ENCODE assay signal across 8 cellular contexts in genomic region chr2:55616509-55617159, GRCh38. TPM values are rescaled to one million over a fixed set of nuclear protein-coding genes. Genes with fewer than 3 reads are reported as not detected.
DNase-seq lines count a peak whose midpoint lies in the region; ATAC-seq and TF ChIP-seq lines count a peak whose summit lies in the region.

No MANE protein-coding gene starts in this region.

- ATAC-seq in GM21528 (IDR thresholded peaks at IDR 0.05; ENCODE audit: low FRiP score, unreplicated experiment) (peak; percentile 23), body of pancreas (peak; percentile 33), GM21786 (IDR thresholded peaks at IDR 0.05; ENCODE audit: unreplicated experiment) (no peak)

- no peak for TF ChIP-seq RAD21 in Ishikawa (IDR thresholded peaks at IDR 0.05; ENCODE audit: low read depth)

- H3K9me3 ChIP-seq in SJCRH30 (replicated peaks), result no peaks in the 10 kb centered on the region
- H3K9me3 ChIP-seq in body of pancreas, result no peaks in the 10 kb centered on the region

- DNase-seq in Daoy (ENCODE audit: low read depth), result peak; percentile 59
- DNase-seq in SJCRH30, result peak; percentile 46 to 70
- DNase-seq in body of pancreas, result peak; percentile 50 to 73 (median 61)
- peak; percentile 43 for DNase-seq in iPS-NIHi11 (ENCODE audit: low spot score)
- peak; percentile 16 to 18 for DNase-seq in stimulated activated CD4-positive, alpha-beta T cell treated with anti-CD3 and anti-CD28 coated beads, Interleukin-2, amount 100 ng/mL, for 48 hours

- H3K27ac ChIP-seq in SJCRH30 (peak overlapping the region; percentile 94), body of pancreas (peak overlapping the region; percentile 90 to 98 (median 96))

- 0 to 1% methylated on average over 23 of the region's 23 CpGs for WGBS in body of pancreas, 2 donors

- H3K4me3 ChIP-seq in SJCRH30, result peak overlapping the region; percentile 91
- peak overlapping the region; percentile 78 to 97 for H3K4me3 ChIP-seq in body of pancreas

- H3K27me3 ChIP-seq in SJCRH30, result no peaks in the 10 kb centered on the region
- H3K27me3 ChIP-seq in body of pancreas, result no peaks in the 10 kb centered on the region

- H3K4me1 ChIP-seq in SJCRH30 (peaks cover 5% of the 10 kb centered on the region), body of pancreas (peaks cover 29% of the 10 kb centered on the region)

- no peak for TF ChIP-seq POLR2A in body of pancreas (IDR thresholded peaks at IDR 0.05)

- intact Hi-C loops in body of pancreas (cut with DNase I), result no loop called here

- TF ChIP-seq CTCF in body of pancreas (IDR thresholded peaks at IDR 0.05), result no peak

- no peak for TF ChIP-seq EP300 in Ishikawa (IDR thresholded peaks at IDR 0.05; ENCODE audit: borderline replicate concordance)

- H3K36me3 ChIP-seq in SJCRH30, result peaks cover 34% of the 10 kb centered on the region
- H3K36me3 ChIP-seq in body of pancreas (replicated peaks in 1 of 2; ENCODE audit: insufficient read depth in 1 of 2, low read depth in 2 of 2), result peaks cover 0 to 5% of the 10 kb centered on the region in 2 donors

TF ChIP-seq in Ishikawa, 13 proteins besides CTCF, POLR2A, EP300 and RAD21:
- peak; percentile 6; the same call in 1 of the 2 replicates for TF ChIP-seq MAX (IDR thresholded peaks at IDR 0.05)
- no peak for TF ChIP-seq CREB1 (IDR thresholded peaks at IDR 0.05; ENCODE audit: low read depth)

RNA-seq across cellular contexts. Expression of gene PPP4R3B, which starts 0.8 kb away (rescaled TPM):
- total RNA-seq in Daoy (2014; rRNA removed; shearing (Covaris generic)), result 40.7 and 43.3 TPM in 2 replicates
- total RNA-seq in SJCRH30 (2014; rRNA removed; shearing (Covaris generic)), result 83.5 and 88.9 TPM in 2 replicates
- 10 to 100 TPM; 46.4 to 50.1 TPM for total RNA-seq in body of pancreas
